In genomic region chr11:46237248-46238077, GRCh38 we compare ENCODE assay signal across 1 cellular context.
TF ChIP-seq lines count a peak whose summit lies in the region.

No MANE protein-coding gene starts in this region.

TF ChIP-seq in K562, 482 proteins besides CTCF, POLR2A, EP300 and RAD21 (continued from another document and continues in another):
- peak; percentile 75 to 88 for TF ChIP-seq AFF1 (IDR thresholded peaks at IDR 0.05; ENCODE audit: low read depth in 1 of 2, partially characterized antibody in 2 of 2)
- TF ChIP-seq ZFP91 (CRISPR knock-in tag; IDR thresholded peaks at IDR 0.05) = no peak
- TF ChIP-seq NR3C1 (CRISPR knock-in tag; IDR thresholded peaks at IDR 0.05) = no peak; the same call in 1 of the 2 replicates
- no peak; the same call in 1 of the 2 replicates for TF ChIP-seq ZBTB5 (IDR thresholded peaks at IDR 0.05)
- TF ChIP-seq TCF7 (IDR thresholded peaks at IDR 0.05; ENCODE audit: borderline replicate concordance) = no peak
- no peak for TF ChIP-seq PTBP1 (IDR thresholded peaks at IDR 0.05; ENCODE audit: low read depth, low read length)
- no peak for TF ChIP-seq ERF (CRISPR knock-in tag; IDR thresholded peaks at IDR 0.05)
- no peak for TF ChIP-seq ZNF212 (CRISPR knock-in tag; IDR thresholded peaks at IDR 0.05)
- peak; percentile 99 for TF ChIP-seq JUND (IDR thresholded peaks at IDR 0.05; ENCODE audit: borderline replicate concordance, low read depth, low read length)
- peak; percentile 98; the same call in 2 of the 3 replicates for TF ChIP-seq JUND (tag; IDR thresholded peaks at IDR 0.05; ENCODE audit: borderline replicate concordance, low read depth, low read length)
- TF ChIP-seq ZBTB40 (IDR thresholded peaks at IDR 0.05) = peak; percentile 63
- TF ChIP-seq ZBTB40 (CRISPR knock-in tag; IDR thresholded peaks at IDR 0.05) = peak; percentile 62; the same call in 1 of the 2 replicates
- no peak for TF ChIP-seq ZNF280B (CRISPR knock-in tag; IDR thresholded peaks at IDR 0.05)
- no peak for TF ChIP-seq SNAPC5 (CRISPR knock-in tag; IDR thresholded peaks at IDR 0.05)
- no peak for TF ChIP-seq GTF2A2 (tag; IDR thresholded peaks at IDR 0.05)
- TF ChIP-seq MAFK (IDR thresholded peaks at IDR 0.05; ENCODE audit: low read length) = peak; percentile 26; the same call in 1 of the 2 replicates
- TF ChIP-seq THRAP3 (IDR thresholded peaks at IDR 0.05; ENCODE audit: borderline replicate concordance) = no peak; the same call in 1 of the 2 replicates
- TF ChIP-seq BRCA1 (IDR thresholded peaks at IDR 0.05) = no peak
- TF ChIP-seq BRCA1 (CRISPR knock-in tag; IDR thresholded peaks at IDR 0.05) = no peak
- TF ChIP-seq SMAD3 (CRISPR knock-in tag; conservative IDR thresholded peaks at IDR 0.05) = no peak
- no peak for TF ChIP-seq HDAC3 (IDR thresholded peaks at IDR 0.05; ENCODE audit: borderline replicate concordance, partially characterized antibody)
- TF ChIP-seq SNIP1 (IDR thresholded peaks at IDR 0.05; ENCODE audit: low read depth) = no peak
- no peak for TF ChIP-seq RBM39 (optimal IDR thresholded peaks at IDR 0.05; ENCODE audit: low read depth, low read length)
- no peak for TF ChIP-seq THAP7 (CRISPR knock-in tag; IDR thresholded peaks at IDR 0.05)
- TF ChIP-seq SIRT6 (IDR thresholded peaks at IDR 0.05; ENCODE audit: low read depth, low read length) = no peak
- no peak; the same call in none of the 2 replicates for TF ChIP-seq GABPA (tag; conservative IDR thresholded peaks at IDR 0.05; ENCODE audit: low read depth)
- no peak for TF ChIP-seq PML (IDR thresholded peaks at IDR 0.05; ENCODE audit: low read length)
- TF ChIP-seq SPI1 (IDR thresholded peaks at IDR 0.05; ENCODE audit: borderline replicate concordance, low read depth, low read length) = peak; percentile 95
- TF ChIP-seq TAL1 (IDR thresholded peaks at IDR 0.05) = peak; percentile 15; the same call in 1 of the 2 replicates
- TF ChIP-seq SIX5 (IDR thresholded peaks at IDR 0.05; ENCODE audit: borderline replicate concordance in 1 of 2, insufficient read depth in 1 of 2, low read depth in 1 of 2, low read length in 2 of 2) = no peak
- TF ChIP-seq ZNF408 (CRISPR knock-in tag; IDR thresholded peaks at IDR 0.05; ENCODE audit: low read depth) = no peak
- peak; percentile 31; the same call in 1 of the 2 replicates for TF ChIP-seq CBFA2T2 (conservative IDR thresholded peaks at IDR 0.05)
- TF ChIP-seq TSC22D4 (tag; IDR thresholded peaks at IDR 0.05) = no peak
- no peak; the same call in 1 of the 2 replicates for TF ChIP-seq ZNF143 (CRISPR knock-in tag; IDR thresholded peaks at IDR 0.05)
- no peak for TF ChIP-seq MCM3 (IDR thresholded peaks at IDR 0.05)
- peak in 1 of 2 experiments; percentile 89; a peak in 3 of 4 replicates for TF ChIP-seq MAZ (CRISPR knock-in tag; conservative IDR thresholded peaks at IDR 0.05 in 1 of 2, IDR thresholded peaks at IDR 0.05 in 1 of 2)
- no peak for TF ChIP-seq TEAD2 (tag; IDR thresholded peaks at IDR 0.05)
- TF ChIP-seq NEUROD1 (IDR thresholded peaks at IDR 0.05; ENCODE audit: borderline replicate concordance, low read depth, low read length, partially characterized antibody) = peak; percentile 73
- 0 out of 2 replicates have a peak, but pooled peaks have one; percentile 71 for TF ChIP-seq E2F1 (CRISPR knock-in tag; IDR thresholded peaks at IDR 0.05)
- TF ChIP-seq YY1 (IDR thresholded peaks at IDR 0.05; ENCODE audit: borderline replicate concordance in 1 of 3, control insufficient read depth in 1 of 3, extremely low read depth in 1 of 3, insufficient read depth in 3 of 3, insufficient read length in 1 of 3, insufficient replicate concordance in 2 of 3, low read depth in 1 of 3, low read length in 2 of 3) = peak; percentile 12 to 84 (median 59)
- TF ChIP-seq HDAC8 (tag; IDR thresholded peaks at IDR 0.05) = peak; percentile 38; the same call in 1 of the 2 replicates
